ENCODE assay signal across 17 cellular contexts in the genomic region with DNA sequence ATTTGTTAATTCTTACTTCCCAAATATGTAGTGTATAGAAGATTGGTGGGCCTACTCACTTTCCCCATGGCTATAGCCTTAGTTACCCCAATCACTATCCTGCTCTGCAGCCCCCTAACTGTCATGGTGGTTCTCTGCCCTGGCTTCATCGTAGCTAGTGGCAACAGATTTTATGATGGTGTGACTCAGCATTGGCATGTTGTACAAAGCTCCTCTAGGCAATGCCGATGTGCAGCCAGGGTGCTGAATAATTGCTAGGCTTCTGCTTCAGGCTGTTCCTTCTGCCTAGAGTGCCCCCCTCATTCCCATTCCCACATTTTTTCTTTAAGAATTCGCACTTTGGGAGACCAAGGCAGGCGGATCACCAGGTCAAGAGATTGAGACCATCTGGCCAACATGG.
"Had no signal": no experiment of that assay in that cellular context is flagged by ENCODE, and none has a peak within 500 bp of the region (broad histone marks: within the 10 kb centered on the region; RNA-seq: fewer than 3 reads in every experiment).

No MANE protein-coding gene starts in this region.

- H3K4me1 ChIP-seq: gastroesophageal sphincter, left lung, thyroid gland, uterus had no signal

- H3K4me3 ChIP-seq: gastroesophageal sphincter, hepatocyte, left lung, mucosa of descending colon, thyroid gland, uterus had no signal

- H3K36me3 Mint-ChIP-seq: naive thymus-derived CD8-positive, alpha-beta T cell; stimulated activated naive B cell treated with anti-CD40 and anti-IgM and Interleukin-4, amounts not matched to agents 10 μg/mL and 1 μg/mL and 100 μg/mL, for 72 hours had no signal

- FAIRE-seq: keratinocyte had no signal

- H3K27ac Mint-ChIP-seq: naive thymus-derived CD8-positive, alpha-beta T cell; stimulated activated naive B cell treated with anti-CD40 and anti-IgM and Interleukin-4, amounts not matched to agents 10 μg/mL and 1 μg/mL and 100 μg/mL, for 72 hours had no signal

- H3K9me3 Mint-ChIP-seq: naive thymus-derived CD8-positive, alpha-beta T cell; stimulated activated naive B cell treated with anti-CD40 and anti-IgM and Interleukin-4, amounts not matched to agents 10 μg/mL and 1 μg/mL and 100 μg/mL, for 72 hours had no signal

- H3K27ac ChIP-seq: epithelial cell of prostate, gastroesophageal sphincter, hepatocyte, left lung, thyroid gland, uterus had no signal

- ATAC-seq: gastroesophageal sphincter; left lung; mucosa of descending colon; naive thymus-derived CD8-positive, alpha-beta T cell; stimulated activated naive B cell treated with anti-CD40 and anti-IgM and Interleukin-4, amounts not matched to agents 10 μg/mL and 1 μg/mL and 100 μg/mL, for 72 hours had no signal

- H3K36me3 ChIP-seq: gastroesophageal sphincter, left lung, thyroid gland, uterus had no signal

- DNase-seq: activated CD4-positive, CD25-positive, alpha-beta regulatory T cell treated with anti-CD3 and anti-CD28 coated beads, Interleukin-2, amount 50 U/mL, for 72 hours; activated naive CD4-positive, alpha-beta T cell treated with Interleukin-2 at 50 U/mL for 16 hours; anterior cingulate cortex; cerebellar nuclear complex; effector memory CD4-positive, alpha-beta T cell; mucosa of descending colon; naive thymus-derived CD8-positive, alpha-beta T cell; stimulated activated CD4-positive, alpha-beta T cell treated with anti-CD3 and anti-CD28 coated beads, Interleukin-2, amount 100 ng/mL, for 48 hours; stimulated activated naive B cell treated with anti-CD40 and anti-IgM and Interleukin-4, amounts not matched to agents 10 μg/mL and 1 μg/mL and 100 μg/mL, for 72 hours; T-helper 9 cell; thyroid gland; uterus had no signal

- H3K4me1 Mint-ChIP-seq: naive thymus-derived CD8-positive, alpha-beta T cell had no signal

- H3K27me3 ChIP-seq: gastroesophageal sphincter, hepatocyte, left lung, thyroid gland, uterus had no signal

- H3K27me3 Mint-ChIP-seq: naive thymus-derived CD8-positive, alpha-beta T cell had no signal

- H3K9me3 ChIP-seq: gastroesophageal sphincter, left lung, mucosa of descending colon, thyroid gland, uterus had no signal

- H3K4me3 Mint-ChIP-seq: naive thymus-derived CD8-positive, alpha-beta T cell; stimulated activated naive B cell treated with anti-CD40 and anti-IgM and Interleukin-4, amounts not matched to agents 10 μg/mL and 1 μg/mL and 100 μg/mL, for 72 hours had no signal
